ENCODE assay signal across 8 cellular contexts in the genomic region with DNA sequence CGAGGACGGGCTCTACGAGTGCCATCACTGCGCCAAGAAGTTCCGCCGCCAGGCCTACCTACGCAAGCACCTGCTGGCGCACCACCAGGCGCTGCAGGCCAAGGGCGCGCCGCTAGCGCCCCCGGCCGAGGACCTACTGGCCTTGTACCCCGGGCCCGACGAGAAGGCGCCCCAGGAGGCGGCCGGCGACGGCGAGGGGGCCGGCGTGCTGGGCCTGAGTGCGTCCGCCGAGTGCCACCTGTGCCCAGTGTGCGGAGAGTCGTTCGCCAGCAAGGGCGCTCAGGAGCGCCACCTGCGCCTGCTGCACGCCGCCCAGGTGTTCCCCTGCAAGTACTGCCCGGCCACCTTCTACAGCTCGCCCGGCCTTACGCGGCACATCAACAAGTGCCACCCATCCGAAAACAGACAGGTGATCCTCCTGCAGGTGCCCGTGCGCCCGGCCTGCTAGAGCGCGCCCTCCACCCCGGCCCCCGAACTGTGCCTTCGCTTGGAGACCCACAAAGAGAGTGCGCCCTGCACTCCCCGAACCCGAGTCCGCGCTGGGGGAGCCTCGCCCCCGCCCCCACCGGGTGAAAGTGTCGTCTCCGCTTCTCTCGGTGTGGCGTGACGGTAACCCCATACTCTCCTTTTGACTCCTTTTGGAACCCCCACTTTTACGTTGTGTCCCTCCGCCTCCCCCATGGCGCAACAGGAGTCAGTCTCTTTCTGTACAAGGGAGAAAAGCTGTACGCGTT. TPM values are rescaled to one million over a fixed set of nuclear protein-coding genes. Genes with fewer than 3 reads are reported as not detected.
DNase-seq lines count a peak whose midpoint lies in the region; ATAC-seq, FAIRE-seq and TF ChIP-seq lines count a peak whose summit lies in the region.

No MANE protein-coding gene starts in this region.

- CTCF ChIA-PET in CD4-positive, alpha-beta T cell (lab: Charles Lee), result no interaction called here
- CTCF ChIA-PET in activated CD8-positive, alpha-beta T cell treated with anti-CD3 and anti-CD28 coated beads, Interleukin-2, amount 10 ng/mL, durations not matched to agents 7 days and 5 days (lab: Charles Lee), result interaction anchor here (1.3 kb wide), 1 partner anchor 286 kb away, joined by 3 read pairs; no protein-coding TSS in a partner anchor

- no peak overlapping the region for H3K9ac ChIP-seq in kidney (ENCODE audit: low read length in 2 of 2)

- FAIRE-seq in kidney (lab: Jason Lieb, UNC), result no peak

- no peak for TF ChIP-seq POLR2A in lower leg skin (IDR thresholded peaks at IDR 0.05)

- TF ChIP-seq CTCF in CD4-positive, alpha-beta T cell (IDR thresholded peaks at IDR 0.05), result no peak
- TF ChIP-seq CTCF in kidney (IDR thresholded peaks at IDR 0.05; ENCODE audit: borderline replicate concordance, extremely low read depth, insufficient read depth), result no peak
- no peak for TF ChIP-seq CTCF in lower leg skin (IDR thresholded peaks at IDR 0.05)

- H3K27me3 ChIP-seq in CD4-positive, alpha-beta T cell (ENCODE audit: control insufficient read depth, insufficient read depth, low read length), result peaks cover 70% of the 10 kb centered on the region
- peaks cover 5% of the 10 kb centered on the region for H3K27me3 ChIP-seq in HAP-1 (ENCODE audit: low read depth)

- H3K27ac Mint-ChIP-seq in CD4-positive, alpha-beta T cell, result no peak overlapping the region
- H3K27ac Mint-ChIP-seq in activated CD8-positive, alpha-beta T cell treated with anti-CD3 and anti-CD28 coated beads, Interleukin-2, amount 10 ng/mL, durations not matched to agents 7 days and 5 days, result peak overlapping the region; percentile 65

- DNase-seq in CD4-positive, alpha-beta T cell, result no peak
- DNase-seq in HAP-1 (ENCODE audit: low spot score in 2 of 2) (peak in 1 of 2 experiments; percentile 23), kidney (peak; percentile 71), OCI-M2 (lab: John Stamatoyannopoulos, UW; ENCODE audit: unreplicated experiment) (no peak), lower leg skin (ENCODE audit: low spot score in 2 of 2) (no peak)
- no peak for DNase-seq in activated CD8-positive, alpha-beta T cell treated with anti-CD3 and anti-CD28 coated beads, Interleukin-2, amount 10 ng/mL, durations not matched to agents 7 days and 5 days

- H3K9me3 ChIP-seq in CD4-positive, alpha-beta T cell (ENCODE audit: control insufficient read depth, low read length), result no peaks in the 10 kb centered on the region
- H3K9me3 ChIP-seq in HAP-1 (no peaks in the 10 kb centered on the region), kidney (ENCODE audit: control insufficient read depth in 1 of 2, low read length in 2 of 2) (no peaks in the 10 kb centered on the region)

- H3K27ac ChIP-seq in CD4-positive, alpha-beta T cell (ENCODE audit: low read depth, low read length), result no peak overlapping the region
- H3K27ac ChIP-seq in kidney (ENCODE audit: low read depth in 2 of 2, low read length in 2 of 2), result no peak overlapping the region

- H3K36me3 ChIP-seq in HAP-1 (replicated peaks), result no peaks in the 10 kb centered on the region
- no peaks in the 10 kb centered on the region for H3K36me3 ChIP-seq in kidney (ENCODE audit: control insufficient read depth in 1 of 2, insufficient read depth in 2 of 2, low read length in 2 of 2)

- H3K36me3 Mint-ChIP-seq in CD4-positive, alpha-beta T cell (ENCODE audit: low read depth), result no peaks in the 10 kb centered on the region
- H3K36me3 Mint-ChIP-seq in activated CD8-positive, alpha-beta T cell treated with anti-CD3 and anti-CD28 coated beads, Interleukin-2, amount 10 ng/mL, durations not matched to agents 7 days and 5 days (ENCODE audit: low read depth), result peaks cover 3% of the 10 kb centered on the region

- H3K9me3 Mint-ChIP-seq in CD4-positive, alpha-beta T cell, result no peaks in the 10 kb centered on the region
- no peaks in the 10 kb centered on the region for H3K9me3 Mint-ChIP-seq in activated CD8-positive, alpha-beta T cell treated with anti-CD3 and anti-CD28 coated beads, Interleukin-2, amount 10 ng/mL, durations not matched to agents 7 days and 5 days (ENCODE audit: insufficient read depth)

- ATAC-seq in CD4-positive, alpha-beta T cell (ENCODE audit: poor library complexity), result no peak
- no peak for ATAC-seq in activated CD8-positive, alpha-beta T cell treated with anti-CD3 and anti-CD28 coated beads, Interleukin-2, amount 10 ng/mL, durations not matched to agents 7 days and 5 days
- ATAC-seq in GM21619 (IDR thresholded peaks at IDR 0.05; ENCODE audit: unreplicated experiment), result no peak
- no peak for ATAC-seq in GM19467 (IDR thresholded peaks at IDR 0.05; ENCODE audit: unreplicated experiment)

- POLR2A ChIA-PET in CD4-positive, alpha-beta T cell (lab: Charles Lee), result no interaction called here
- POLR2A ChIA-PET in activated CD8-positive, alpha-beta T cell treated with anti-CD3 and anti-CD28 coated beads, Interleukin-2, amount 10 ng/mL, durations not matched to agents 7 days and 5 days (lab: Charles Lee), result no interaction called here

- in situ Hi-C loops in HAP-1 (cut with MboI; ENCODE audit: low sequenced_read_pairs), result loop anchor here (25.0 kb wide), 1 partner anchor 193 kb away; no protein-coding TSS in a partner anchor

- 9 to 12% methylated on average over 23 to 39 of the region's 69 CpGs for WGBS in lower leg skin, 2 donors

- peak overlapping the region; percentile 61 for H3K4me3 Mint-ChIP-seq in CD4-positive, alpha-beta T cell
- H3K4me3 Mint-ChIP-seq in activated CD8-positive, alpha-beta T cell treated with anti-CD3 and anti-CD28 coated beads, Interleukin-2, amount 10 ng/mL, durations not matched to agents 7 days and 5 days, result peak overlapping the region; percentile 48

- intact Hi-C loops in CD4-positive, alpha-beta T cell (cut with DNase I, micrococcal nuclease), result no loop called here
- intact Hi-C loops in kidney (cut with DNase I), result loop anchor here (10.0 kb wide), 1 partner anchor 65 kb away; no protein-coding TSS in a partner anchor
- intact Hi-C loops in lower leg skin (cut with DNase I; ENCODE audit: low total_unique reads), result loop anchor here (10.0 kb wide), 1 partner anchor 205 kb away; no protein-coding TSS in a partner anchor

- peaks cover 7% of the 10 kb centered on the region for H3K4me1 Mint-ChIP-seq in CD4-positive, alpha-beta T cell (ENCODE audit: low read depth)
- H3K4me1 Mint-ChIP-seq in activated CD8-positive, alpha-beta T cell treated with anti-CD3 and anti-CD28 coated beads, Interleukin-2, amount 10 ng/mL, durations not matched to agents 7 days and 5 days (ENCODE audit: low read depth), result peaks cover 9% of the 10 kb centered on the region

- peak overlapping the region; percentile 19 for H3K4me3 ChIP-seq in HAP-1
- H3K4me3 ChIP-seq in kidney (ENCODE audit: low read length in 2 of 2), result no peak overlapping the region
- no peak overlapping the region for H3K4me3 ChIP-seq in lower leg skin (ENCODE audit: low read depth, poor library complexity, severe bottlenecking)

- peaks cover 66% of the 10 kb centered on the region for H3K27me3 Mint-ChIP-seq in CD4-positive, alpha-beta T cell
- H3K27me3 Mint-ChIP-seq in activated CD8-positive, alpha-beta T cell treated with anti-CD3 and anti-CD28 coated beads, Interleukin-2, amount 10 ng/mL, durations not matched to agents 7 days and 5 days (ENCODE audit: low read depth), result peaks cover 67% of the 10 kb centered on the region

- H3K4me1 ChIP-seq in HAP-1 (peaks cover 15% of the 10 kb centered on the region), kidney (ENCODE audit: control insufficient read depth in 1 of 2, insufficient read depth in 1 of 2, low read depth in 1 of 2, low read length in 2 of 2) (peaks cover 0 to 8% of the 10 kb centered on the region in 2 donors)

RNA-seq across cellular contexts. Expression of gene INSM1, which starts 1.6 kb away (rescaled TPM):
- total RNA-seq in CD4-positive, alpha-beta T cell, result not detected
- not detected for total RNA-seq in activated CD8-positive, alpha-beta T cell treated with anti-CD3 and anti-CD28 coated beads, Interleukin-2, amount 10 ng/mL, durations not matched to agents 7 days and 5 days
- not detected for total RNA-seq in kidney
- not detected for polyA plus RNA-seq in kidney (ENCODE audit: insufficient read depth, low read depth, low replicate concordance)
- under 1 TPM in 2 of 4 donors, not detected in 2; 0.11 to 0.19 TPM for total RNA-seq in lower leg skin

Comparison
In these comparisons a context has a peak if more than half of its experiments do, and no peak if none do; other contexts are left out.
1. intact Hi-C loops: an anchor here in kidney (10.0 kb wide) and lower leg skin (10.0 kb wide); none called in CD4-positive, alpha-beta T cell.